In the genomic region with DNA sequence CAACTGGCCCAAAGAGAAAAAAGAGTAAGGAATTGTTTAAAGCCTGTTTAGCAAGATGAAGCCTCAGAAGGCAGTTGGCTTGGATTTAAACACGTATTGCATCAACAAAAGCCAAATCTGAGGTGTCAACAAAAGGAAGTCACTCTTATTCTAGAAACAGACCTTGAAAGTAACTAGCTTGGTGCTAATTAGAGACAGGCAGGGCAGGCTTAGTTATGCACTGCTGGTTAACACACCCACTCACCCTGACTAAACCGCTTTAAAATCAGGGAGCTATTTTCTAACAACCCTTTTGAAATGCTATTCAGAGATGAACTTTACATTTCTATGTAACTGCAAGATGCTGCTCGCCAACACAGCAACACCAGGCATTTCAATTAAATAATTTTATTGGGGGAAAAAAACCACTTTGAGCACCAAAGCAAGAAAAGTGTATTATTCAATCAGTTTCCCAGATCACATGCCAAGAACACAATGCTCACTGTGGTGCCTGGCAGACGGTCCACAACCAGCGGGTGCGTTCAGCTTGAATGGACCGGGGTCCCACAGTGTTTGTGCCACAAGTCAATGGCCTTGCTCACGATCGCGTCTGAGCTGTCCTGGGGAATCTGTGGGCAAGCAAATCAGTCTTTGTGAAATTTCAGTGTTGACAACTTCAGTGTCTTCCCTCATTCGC, we compare ENCODE assay signal across 8 cellular contexts. TPM values are rescaled to one million over a fixed set of nuclear protein-coding genes. Genes with fewer than 3 reads are reported as not detected.
DNase-seq lines count a peak whose midpoint lies in the region; ATAC-seq and TF ChIP-seq lines count a peak whose summit lies in the region.

No MANE protein-coding gene starts in this region.

- peak overlapping the region; percentile 32 for H2AFZ ChIP-seq in MM.1S (ENCODE audit: low read length)

- peaks cover 10% of the 10 kb centered on the region; the same call in 1 of the 2 replicates for H3K79me2 ChIP-seq in MM.1S (ENCODE audit: low read length)

- peak overlapping the region; percentile 87 for H3K4me2 ChIP-seq in MM.1S (ENCODE audit: low read depth, low read length)

- no peaks in the 10 kb centered on the region; the same call in 1 of the 2 replicates for H3K36me3 ChIP-seq in MM.1S (replicated peaks; ENCODE audit: insufficient read depth, low read length)
- peaks cover 0 to 6% of the 10 kb centered on the region in 2 donors for H3K36me3 ChIP-seq in thyroid gland

- 0 out of 2 replicates have a peak overlapping the region, but pooled peaks have one; percentile 11 for H3K9ac ChIP-seq in MM.1S (ENCODE audit: low read length)

- H3K27ac ChIP-seq in MM.1S (ENCODE audit: low read length) (peak overlapping the region; percentile 55; the same call in 1 of the 2 replicates), right cardiac atrium (ENCODE audit: low read length) (peak overlapping the region; percentile 17), thyroid gland (no peak overlapping the region)

- TF ChIP-seq POLR2A in thyroid gland (IDR thresholded peaks at IDR 0.05): no peak

- H3K27me3 ChIP-seq in MM.1S (replicated peaks; ENCODE audit: insufficient read depth, low read length) (no peaks in the 10 kb centered on the region), right cardiac atrium (ENCODE audit: control insufficient read depth, insufficient read depth) (no peaks in the 10 kb centered on the region), thyroid gland (no peaks in the 10 kb centered on the region)

- H3K9me3 ChIP-seq in MM.1S (replicated peaks; ENCODE audit: insufficient read depth, low read length) (no peaks in the 10 kb centered on the region), right cardiac atrium (ENCODE audit: control insufficient read depth, low read length) (no peaks in the 10 kb centered on the region), thyroid gland (no peaks in the 10 kb centered on the region)

- H4K20me1 ChIP-seq in MM.1S (ENCODE audit: insufficient read depth, low read length): no peaks in the 10 kb centered on the region

- peak; percentile 20 for DNase-seq in GM03348 (ENCODE audit: low spot score)
- DNase-seq in MM.1S: peak; percentile 59
- DNase-seq in right cardiac atrium: no peak
- no peak for DNase-seq in retina
- DNase-seq in HPDE6-E6E7 (ENCODE audit: extremely low spot score): no peak
- DNase-seq in thyroid gland: no peak
- no peak for DNase-seq in DMS153 (lab: John Stamatoyannopoulos, UW)

- ATAC-seq in GM21390 (IDR thresholded peaks at IDR 0.05; ENCODE audit: unreplicated experiment): peak; percentile 60
- ATAC-seq in right cardiac atrium: no peak

- WGBS in right cardiac atrium: 83% methylated on average over 11 of the region's 11 CpGs
- 95 to 96% methylated on average over 11 of the region's 11 CpGs for WGBS in thyroid gland, 2 donors

- intact Hi-C loops in right cardiac atrium (cut with DNase I) (no loop called here), thyroid gland (cut with DNase I) (no loop called here)

- no peaks in the 10 kb centered on the region for H3K9me2 ChIP-seq in MM.1S (replicated peaks; ENCODE audit: insufficient read depth, low read length)

- H3K4me3 ChIP-seq in MM.1S (ENCODE audit: low read length) (0 out of 2 replicates have a peak overlapping the region, but pooled peaks have one; percentile 22), right cardiac atrium (ENCODE audit: low read length) (no peak overlapping the region), thyroid gland (replicated peaks in 1 of 3) (no peak overlapping the region)

- H3F3A ChIP-seq in MM.1S (ENCODE audit: insufficient read depth, low read length): peaks cover 16% of the 10 kb centered on the region

- H3K4me1 ChIP-seq in MM.1S (ENCODE audit: low read length) (peaks cover 30% of the 10 kb centered on the region), right cardiac atrium (ENCODE audit: control insufficient read depth, insufficient read depth, low read length) (peaks cover 11% of the 10 kb centered on the region), thyroid gland (peaks cover 0 to 10% of the 10 kb centered on the region in 2 donors)

- TF ChIP-seq CTCF in MM.1S (IDR thresholded peaks at IDR 0.05; ENCODE audit: low read length) (no peak), thyroid gland (IDR thresholded peaks at IDR 0.05) (no peak)

RNA-seq across cellular contexts. Expression of a gene that starts 23.6 kb away (rescaled TPM):
- total RNA-seq in right cardiac atrium (10 to 100 TPM; 21.0 to 41.8 (median 24.2) TPM), thyroid gland (10 to 100 TPM in 2 of 4 donors, 1 to 10 TPM in 2; 6.9 to 10.7 (median 9.6) TPM)
- polyA plus RNA-seq in right cardiac atrium: 31.8 TPM

Comparison
In these comparisons a context has a peak if more than half of its experiments do, and no peak if none do; other contexts are left out.
1. DNase-seq: peak in GM03348 (single experiment) and MM.1S (single experiment); none in right cardiac atrium (0 of 3), retina (single experiment), HPDE6-E6E7 (single experiment), thyroid gland (0 of 2) and DMS153 (single experiment).
2. H3K27ac ChIP-seq: peak in MM.1S (single experiment) and right cardiac atrium (single experiment); none in thyroid gland (0 of 3).